1 cellular context compared by ENCODE assay signal in genomic region chr3:139948898-139949297, GRCh38.
TF ChIP-seq lines count a peak whose summit lies in the region.

No MANE protein-coding gene starts in this region.

TF ChIP-seq in GM12878, 131 proteins besides CTCF, POLR2A, EP300 and RAD21:
- no peak for TF ChIP-seq SMAD1 (IDR thresholded peaks at IDR 0.05; ENCODE audit: low read depth, partially characterized antibody)
- TF ChIP-seq CEBPB (IDR thresholded peaks at IDR 0.05; ENCODE audit: borderline replicate concordance in 1 of 2, low read depth in 2 of 2, low read length in 2 of 2), result no peak
- no peak for TF ChIP-seq KLF5 (IDR thresholded peaks at IDR 0.05; ENCODE audit: partially characterized antibody)
